Comparison of ENCODE assay signal across 16 cellular contexts in the genomic region with DNA sequence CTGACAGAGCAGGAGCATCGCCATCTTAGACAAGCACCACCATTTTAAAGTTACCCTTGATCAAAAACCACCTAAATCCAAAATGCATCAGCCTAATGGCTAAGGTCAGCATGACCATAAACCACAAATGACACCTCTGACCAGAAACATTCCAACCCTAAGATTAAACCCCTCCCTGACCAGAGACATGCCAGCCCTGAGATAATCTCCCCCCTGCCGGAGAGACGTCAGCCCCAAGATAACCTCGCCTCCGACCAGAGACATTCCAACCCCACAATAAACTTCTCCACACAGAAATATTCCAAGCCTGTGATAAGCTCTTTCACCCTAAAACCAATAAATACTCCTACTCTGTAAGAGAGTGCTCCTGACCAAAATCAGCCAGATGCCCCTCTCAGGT. TPM values are rescaled to one million over a fixed set of nuclear protein-coding genes. Genes with fewer than 3 reads are reported as not detected.
DNase-seq lines count a peak whose midpoint lies in the region; ATAC-seq and TF ChIP-seq lines count a peak whose summit lies in the region.
"Had no signal": no experiment of that assay in that cellular context is flagged by ENCODE, and none has a peak within 500 bp of the region (broad histone marks: within the 10 kb centered on the region; RNA-seq: fewer than 3 reads in every experiment).

No MANE protein-coding gene starts in this region.

- no peak overlapping the region for H3K23ac ChIP-seq in IMR-90 (ENCODE audit: low read depth, low read length)

- H3K27me3 ChIP-seq in ACC112 (ENCODE audit: insufficient read depth, low read length): no peaks in the 10 kb centered on the region
- H3K27me3 ChIP-seq in IMR-90 (ENCODE audit: control insufficient read depth, insufficient read depth, low read length): peaks cover 8% of the 10 kb centered on the region
- H3K27me3 ChIP-seq in left lung: no peaks in the 10 kb centered on the region
- H3K27me3 ChIP-seq: SJCRH30 had no signal

- 0 out of 2 replicates have a peak, but pooled peaks cover 3% of the 10 kb centered on the region for H3K9me1 ChIP-seq in IMR-90 (ENCODE audit: insufficient read depth, low read length)

- H2BK120ac ChIP-seq in IMR-90 (ENCODE audit: low read depth, low read length): no peak overlapping the region

- H3K4ac ChIP-seq in IMR-90 (ENCODE audit: low read depth, low read length): no peak overlapping the region

- TF ChIP-seq POLR2A in IMR-90 (IDR thresholded peaks at IDR 0.05; ENCODE audit: low read depth, low read length): no peak

- no TSS peak for BruUV-seq in IMR-90 (replicated peaks; lab: Mats Ljungman, UMichigan)

- no peaks in the 10 kb centered on the region for H3K79me1 ChIP-seq in IMR-90 (ENCODE audit: low read depth in 1 of 2, low read length in 2 of 2)

- intact Hi-C loops in IMR-90 (cut with micrococcal nuclease): no loop called here
- intact Hi-C loops in left lung (cut with DNase I): no loop called here

- no peak overlapping the region for H3K56ac ChIP-seq in IMR-90 (ENCODE audit: extremely low read depth, insufficient read depth, low read length)

- H3K36me3 ChIP-seq in ACC112 (ENCODE audit: insufficient read depth, low read length): no peaks in the 10 kb centered on the region
- no peaks in the 10 kb centered on the region for H3K36me3 ChIP-seq in IMR-90 (ENCODE audit: control insufficient read depth, insufficient read depth, low read length)
- H3K36me3 ChIP-seq in left lung: no peaks in the 10 kb centered on the region
- H3K36me3 ChIP-seq: SJCRH30 had no signal

- whole genome bisulfite sequencing in IMR-90 (ENCODE audit: extremely low coverage in 2 of 2, insufficient read length in 1 of 2), 2 experiments: 100% methylated on average over 1 of the region's 5 CpGs; no CpG with 5 or more reads in 1 of the 2 experiments

- no peak for ATAC-seq in IMR-90 (ENCODE audit: low read depth)
- ATAC-seq in HG02885 (IDR thresholded peaks at IDR 0.05; ENCODE audit: poor library complexity, unreplicated experiment): no peak
- no peak for ATAC-seq in left lung

- H3K79me2 ChIP-seq in ACC112 (ENCODE audit: control insufficient read depth, insufficient read depth, low read length, unreplicated experiment): no peaks in the 10 kb centered on the region

- no peak overlapping the region for H2BK20ac ChIP-seq in IMR-90 (ENCODE audit: low read depth, low read length)

- POLR2A ChIA-PET in IMR-90 (lab: Charles Lee; ENCODE audit: unreplicated experiment): no interaction called here

- CTCF ChIA-PET in IMR-90 (lab: Yijun Ruan, JAX): no interaction called here

- H3K14ac ChIP-seq in IMR-90 (replicated peaks; ENCODE audit: low read depth, low read length): no peak overlapping the region

- H3K4me1 ChIP-seq in ACC112 (ENCODE audit: control insufficient read depth, insufficient read depth, low read length, unreplicated experiment) (peaks cover 13% of the 10 kb centered on the region), IMR-90 (ENCODE audit: control insufficient read depth, insufficient read depth, low read length) (peaks cover 10% of the 10 kb centered on the region), left lung (no peaks in the 10 kb centered on the region)

- H2AFZ ChIP-seq in ACC112 (ENCODE audit: low read length, unreplicated experiment) (no peak overlapping the region), IMR-90 (replicated peaks; ENCODE audit: low read length, poor library complexity) (no peak overlapping the region)

- no peak overlapping the region for H2AK5ac ChIP-seq in IMR-90 (ENCODE audit: low read depth, low read length)

- TF ChIP-seq RAD21 in IMR-90 (IDR thresholded peaks at IDR 0.05; ENCODE audit: low read length): no peak

- in situ Hi-C loops in IMR-90 (cut with MboI; ENCODE audit: low sequenced_read_pairs): no loop called here

- H3K9ac ChIP-seq in IMR-90 (ENCODE audit: low read depth, low read length): no peak overlapping the region

- peak overlapping the region; percentile 21; the same call in 1 of the 2 replicates for H3K27ac ChIP-seq in ACC112 (ENCODE audit: low read depth, low read length)
- no peak overlapping the region for H3K27ac ChIP-seq in IMR-90 (ENCODE audit: insufficient read depth, low read length)
- no peak overlapping the region for H3K27ac ChIP-seq in left lung
- H3K27ac ChIP-seq: C4-2B, SJCRH30 had no signal

- TF ChIP-seq CTCF in IMR-90 (conservative IDR thresholded peaks at IDR 0.05; ENCODE audit: low read depth, low read length) (no peak), GM20000 (IDR thresholded peaks at IDR 0.05; ENCODE audit: extremely low read depth, missing control alignments) (no peak), left lung (IDR thresholded peaks at IDR 0.05) (no peak)

- H3K4me3 ChIP-seq in ACC112 (ENCODE audit: low read depth, low read length) (no peak overlapping the region), IMR-90 (ENCODE audit: insufficient read depth, low read depth, low read length) (no peak overlapping the region), left lung (no peak overlapping the region)
- H3K4me3 ChIP-seq: SJCRH30 had no signal

- 0 out of 3 replicates have a peak overlapping the region, but pooled peaks have one; percentile 19 for H2BK15ac ChIP-seq in IMR-90 (ENCODE audit: low read depth, low read length)

- H4K20me1 ChIP-seq in IMR-90 (ENCODE audit: insufficient read depth, low read length): peaks cover 8% of the 10 kb centered on the region; the same call in 1 of the 2 replicates

- H2AK9ac ChIP-seq in IMR-90 (replicated peaks; ENCODE audit: low read depth, low read length, poor library complexity): no peak overlapping the region

- H3K4me2 ChIP-seq in IMR-90 (ENCODE audit: low read depth, low read length): no peak overlapping the region

- H2BK5ac ChIP-seq in IMR-90 (ENCODE audit: low read depth, low read length, poor library complexity, severe bottlenecking): peak overlapping the region; percentile 13

- no peak overlapping the region for H4K8ac ChIP-seq in IMR-90 (ENCODE audit: low read depth in 2 of 2, low read length in 2 of 2)

- no peak overlapping the region; the same call in 1 of the 2 replicates for H3K18ac ChIP-seq in IMR-90 (ENCODE audit: low read depth, low read length)

- DNase-seq in IMR-90 (peak; percentile 14), astrocyte of the hippocampus (ENCODE audit: low read depth, low spot score) (peak; percentile 64), iris pigment epithelial cell (ENCODE audit: low read depth) (peak; percentile 76), GM20000 (ENCODE audit: low spot score) (no peak), left lung (no peak)
- DNase-seq in activated CD8-positive, alpha-beta memory T cell treated with anti-CD3 and anti-CD28 coated beads for 24 hours: no peak
- DNase-seq: COR-L47, H7, NCI-H1436, NCI-H2029, NCI-H2171 treated with DMSO at 0.1 percent for 48 hours, NCI-H774, SJCRH30 had no signal

- 0 out of 2 replicates have a peak, but pooled peaks cover 2% of the 10 kb centered on the region for H3K9me3 ChIP-seq in IMR-90 (ENCODE audit: control insufficient read depth, insufficient read depth, low read length)
- H3K9me3 ChIP-seq in left lung: peaks cover 0 to 4% of the 10 kb centered on the region in 2 donors
- H3K9me3 ChIP-seq: SJCRH30 had no signal

- dilution Hi-C loops in IMR-90 (cut with HindIII; ENCODE audit: low sequenced_read_pairs, unreplicated experiment): no loop called here

- no peak overlapping the region for H4K5ac ChIP-seq in IMR-90 (ENCODE audit: low read depth, low read length)

- H4K91ac ChIP-seq in IMR-90 (ENCODE audit: insufficient read depth, low read depth, low read length): no peak overlapping the region

TF ChIP-seq in IMR-90, 13 proteins besides CTCF, POLR2A, EP300 and RAD21:
- TF ChIP-seq RFX5 (IDR thresholded peaks at IDR 0.05; ENCODE audit: low read depth, low read length) (no peak), MAZ (IDR thresholded peaks at IDR 0.05; ENCODE audit: borderline replicate concordance, low read depth, low read length) (no peak), MXI1 (IDR thresholded peaks at IDR 0.05; ENCODE audit: borderline replicate concordance, low read depth, low read length) (no peak), BHLHE40 (IDR thresholded peaks at IDR 0.05; ENCODE audit: low read depth, low read length) (no peak), SMC3 (IDR thresholded peaks at IDR 0.05; ENCODE audit: low read depth, low read length) (no peak), NFE2L2 (IDR thresholded peaks at IDR 0.05; ENCODE audit: low read depth, low read length) (no peak), RCOR1 (IDR thresholded peaks at IDR 0.05; ENCODE audit: insufficient replicate concordance, low read length) (no peak), FOS (IDR thresholded peaks at IDR 0.05; ENCODE audit: low read depth, low read length) (no peak), MAFK (IDR thresholded peaks at IDR 0.05; ENCODE audit: low read depth, low read length) (no peak), CHD1 (IDR thresholded peaks at IDR 0.05; ENCODE audit: low read depth, low read length) (no peak), CEBPB (IDR thresholded peaks at IDR 0.05; ENCODE audit: low read depth, low read length) (no peak)
- TF ChIP-seq, protein P1, sequence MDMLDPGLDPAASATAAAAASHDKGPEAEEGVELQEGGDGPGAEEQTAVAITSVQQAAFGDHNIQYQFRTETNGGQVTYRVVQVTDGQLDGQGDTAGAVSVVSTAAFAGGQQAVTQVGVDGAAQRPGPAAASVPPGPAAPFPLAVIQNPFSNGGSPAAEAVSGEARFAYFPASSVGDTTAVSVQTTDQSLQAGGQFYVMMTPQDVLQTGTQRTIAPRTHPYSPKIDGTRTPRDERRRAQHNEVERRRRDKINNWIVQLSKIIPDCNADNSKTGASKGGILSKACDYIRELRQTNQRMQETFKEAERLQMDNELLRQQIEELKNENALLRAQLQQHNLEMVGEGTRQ (IDR thresholded peaks at IDR 0.05; ENCODE audit: low read depth, low read length): no peak
- TF ChIP-seq, protein P2, sequence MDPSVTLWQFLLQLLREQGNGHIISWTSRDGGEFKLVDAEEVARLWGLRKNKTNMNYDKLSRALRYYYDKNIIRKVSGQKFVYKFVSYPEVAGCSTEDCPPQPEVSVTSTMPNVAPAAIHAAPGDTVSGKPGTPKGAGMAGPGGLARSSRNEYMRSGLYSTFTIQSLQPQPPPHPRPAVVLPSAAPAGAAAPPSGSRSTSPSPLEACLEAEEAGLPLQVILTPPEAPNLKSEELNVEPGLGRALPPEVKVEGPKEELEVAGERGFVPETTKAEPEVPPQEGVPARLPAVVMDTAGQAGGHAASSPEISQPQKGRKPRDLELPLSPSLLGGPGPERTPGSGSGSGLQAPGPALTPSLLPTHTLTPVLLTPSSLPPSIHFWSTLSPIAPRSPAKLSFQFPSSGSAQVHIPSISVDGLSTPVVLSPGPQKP (IDR thresholded peaks at IDR 0.05; ENCODE audit: borderline replicate concordance, low read depth, low read length): no peak

RNA-seq across cellular contexts. Expression of a gene that starts 53.5 kb away (rescaled TPM):
- total RNA-seq in IMR-90 (2012; rRNA removed) (66.4 and 72.2 TPM in 2 replicates), left lung (10 to 100 TPM; 49.9 to 50.8 TPM)
- polyA plus RNA-seq in IMR-90 (2012; rRNA removed): 56.7 and 63.3 TPM in 2 replicates
- polyA plus RNA-seq in IMR-90 (2012; cell fraction: cytosol; rRNA removed): 42.0 and 49.1 TPM in 2 replicates
- polyA plus RNA-seq in IMR-90 (2012; cell fraction: nucleus; rRNA removed; ENCODE audit: low replicate concordance): 40.5 and 49.4 TPM in 2 replicates

Comparison
In these comparisons a context has a peak if more than half of its experiments do, and no peak if none do; other contexts are left out.
1. DNase-seq: peak in IMR-90 (single experiment), astrocyte of the hippocampus (single experiment) and iris pigment epithelial cell (single experiment); none in GM20000 (single experiment), activated CD8-positive, alpha-beta memory T cell treated with anti-CD3 and anti-CD28 coated beads for 24 hours (single experiment) and left lung (0 of 2).